In the genomic region with DNA sequence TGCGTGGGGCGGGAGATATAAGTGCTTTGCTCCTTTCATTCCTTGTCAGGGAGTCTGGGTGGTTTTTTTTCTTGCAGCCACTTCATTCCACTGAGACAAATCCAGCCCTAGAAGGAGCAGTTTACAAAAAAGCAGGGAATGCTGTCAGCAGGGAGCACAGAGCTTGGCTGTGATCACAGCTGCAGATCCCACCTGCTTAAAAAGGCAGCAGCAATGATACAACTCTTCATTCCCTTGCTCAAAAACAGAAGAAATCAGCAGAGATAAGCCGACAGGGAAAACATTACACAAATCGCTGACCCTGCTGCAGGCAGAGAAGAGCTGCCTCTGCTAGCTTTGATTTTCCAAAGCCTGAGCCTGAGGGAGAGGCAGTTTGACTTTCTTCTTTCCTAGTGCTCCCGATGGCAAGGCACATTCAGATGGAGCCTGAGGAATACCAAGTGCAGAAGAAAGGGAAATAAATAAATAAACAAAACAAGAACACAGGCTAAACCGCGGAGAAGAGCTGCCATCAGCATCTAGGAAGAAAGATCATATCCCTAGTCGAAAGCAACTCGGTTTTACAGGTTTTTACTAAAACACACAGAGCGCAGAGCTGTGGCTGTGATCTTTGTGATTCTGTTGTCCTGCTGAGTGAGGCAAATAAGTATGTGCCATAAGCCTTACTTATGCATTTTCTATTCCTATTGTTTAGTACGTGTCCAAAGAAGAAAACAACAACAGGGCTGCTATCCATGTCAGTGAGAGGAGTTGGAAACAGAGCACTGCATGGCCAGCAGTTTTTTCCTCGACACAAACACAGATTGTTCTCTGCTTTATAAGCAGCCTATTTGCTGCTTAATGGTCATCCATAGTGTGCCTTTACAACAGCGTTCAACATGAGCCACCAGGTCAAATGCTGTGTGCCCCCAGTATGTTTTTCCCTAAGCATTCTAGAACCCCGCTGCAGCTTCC, we compare ENCODE assay signal across 18 cellular contexts.
A peak's percentile ranks its signal among the peaks of the same experiment; 100 is the strongest.
DNase-seq lines count a peak whose midpoint lies in the region; ATAC-seq lines count a peak whose summit lies in the region.
"Had no signal": no experiment of that assay in that cellular context is flagged by ENCODE, and none has a peak within 500 bp of the region (broad histone marks: within the 10 kb centered on the region; RNA-seq: fewer than 3 reads in every experiment).

No MANE protein-coding gene starts in this region.

- DNase-seq in NCI-H146 (lab: John Stamatoyannopoulos, UW): peak; percentile 3
- DNase-seq in NCI-H146 treated with DMSO at 0.1 percent for 48 hours (lab: John Stamatoyannopoulos, UW; ENCODE audit: unreplicated experiment): no peak
- DNase-seq in caudate nucleus (lab: John Stamatoyannopoulos, UW): peak in 3 of 61 donors; percentile 25 to 30 (median 25)
- DNase-seq in islet precursor cell: peak; percentile 57
- no peak for DNase-seq in activated gamma-delta T cell (lab: John Stamatoyannopoulos, UW)
- DNase-seq: activated CD8-positive, alpha-beta memory T cell treated with anti-CD3 and anti-CD28 coated beads for 24 hours; cortex of kidney; left colon; MG63; NCI-H345; spleen; transverse colon had no signal

- ATAC-seq in GM19351 (IDR thresholded peaks at IDR 0.05; ENCODE audit: unreplicated experiment) (no peak), GM21360 (IDR thresholded peaks at IDR 0.05; ENCODE audit: unreplicated experiment) (no peak)
- ATAC-seq: activated T-helper 17 cell treated with anti-CD3 and anti-CD28 coated beads, Interleukin-2, amount 50 U/mL, for 72 hours; esophagus mucosa; left colon; stimulated activated effector memory CD8-positive, alpha-beta T cell treated with anti-CD3 and anti-CD28 coated beads, Interleukin-12 subunit alpha, Interleukin-12 subunit beta, amount 100 ng/mL, for 72 hours had no signal

- peak overlapping the region; percentile 24 for H3K27ac ChIP-seq in caudate nucleus (ENCODE audit: low read depth, low read length)
- H3K27ac ChIP-seq in temporal lobe (ENCODE audit: low read depth, low read length): peak overlapping the region; percentile 55
- H3K27ac ChIP-seq: spleen, transverse colon had no signal

Comparison
In these comparisons a context has a peak if more than half of its experiments do, and no peak if none do; other contexts are left out.
1. DNase-seq: peak in NCI-H146 (single experiment) and islet precursor cell (single experiment); none in NCI-H146 treated with DMSO at 0.1 percent for 48 hours (single experiment) and activated gamma-delta T cell (single experiment).